Comparison of ENCODE assay signal across 1 cellular context in the genomic region with DNA sequence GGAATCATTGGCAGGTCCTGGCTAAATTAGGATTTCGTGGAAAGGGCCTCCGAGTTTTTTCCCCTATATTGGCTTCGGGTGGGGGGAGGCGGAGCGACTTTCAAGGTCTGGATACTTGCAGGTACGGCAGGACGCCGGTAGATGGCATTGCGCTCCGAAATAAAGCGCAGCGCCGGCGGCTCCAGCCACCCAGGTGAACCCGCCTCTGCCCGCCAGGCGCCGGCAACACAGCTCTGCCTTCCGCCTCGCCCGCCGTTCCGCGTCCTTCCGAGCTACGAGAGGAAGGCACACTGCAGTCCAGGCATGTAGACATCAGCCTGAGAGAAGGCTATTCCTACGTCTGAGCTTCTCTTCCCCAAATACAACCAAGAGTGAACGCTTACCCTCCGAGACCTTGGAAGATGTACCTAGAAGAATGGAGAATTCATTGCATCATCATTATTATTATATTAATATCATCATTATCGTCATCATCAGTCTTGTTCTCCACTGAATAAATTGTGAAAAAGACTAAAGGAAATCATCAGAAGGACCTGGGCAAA.
TF ChIP-seq lines count a peak whose summit lies in the region.

No MANE protein-coding gene starts in this region.

TF ChIP-seq in HepG2, 621 proteins besides CTCF, POLR2A, EP300 and RAD21 (continued from another document and continues in another):
- TF ChIP-seq MIXL1 (CRISPR knock-in tag; IDR thresholded peaks at IDR 0.05) (no peak), ZFX (CRISPR knock-in tag; IDR thresholded peaks at IDR 0.05; ENCODE audit: low read depth) (no peak), ZNF704 (CRISPR knock-in tag; IDR thresholded peaks at IDR 0.05; ENCODE audit: borderline replicate concordance) (no peak), ZNF451 (CRISPR knock-in tag; IDR thresholded peaks at IDR 0.05) (no peak), TCF12 (IDR thresholded peaks at IDR 0.05) (no peak), TCF12 (CRISPR knock-in tag; IDR thresholded peaks at IDR 0.05) (no peak), ZNF382 (CRISPR knock-in tag; IDR thresholded peaks at IDR 0.05; ENCODE audit: borderline replicate concordance) (no peak), ZNF337 (CRISPR knock-in tag; IDR thresholded peaks at IDR 0.05; ENCODE audit: borderline replicate concordance, low read depth) (no peak), DRAP1 (CRISPR knock-in tag; IDR thresholded peaks at IDR 0.05) (no peak), TCF7 (IDR thresholded peaks at IDR 0.05; ENCODE audit: low read depth) (no peak), FOXK1 (CRISPR knock-in tag; IDR thresholded peaks at IDR 0.05; ENCODE audit: borderline replicate concordance, low read depth) (no peak), TEAD3 (CRISPR knock-in tag; optimal IDR thresholded peaks at IDR 0.05; ENCODE audit: borderline replicate concordance) (peak; percentile 22), ZMAT3 (CRISPR knock-in tag; conservative IDR thresholded peaks at IDR 0.05) (no peak), CSRNP2 (CRISPR knock-in tag; conservative IDR thresholded peaks at IDR 0.05; ENCODE audit: low read depth) (no peak), ZNF772 (CRISPR knock-in tag; IDR thresholded peaks at IDR 0.05) (no peak), ZNF207 (IDR thresholded peaks at IDR 0.05; ENCODE audit: borderline replicate concordance) (no peak), ZZZ3 (CRISPR knock-in tag; IDR thresholded peaks at IDR 0.05; ENCODE audit: borderline replicate concordance) (no peak), AHDC1 (CRISPR knock-in tag; IDR thresholded peaks at IDR 0.05; ENCODE audit: borderline replicate concordance) (no peak), NBN (conservative IDR thresholded peaks at IDR 0.05) (no peak), HDAC6 (IDR thresholded peaks at IDR 0.05; ENCODE audit: low read depth, low read length) (no peak), PHB2 (IDR thresholded peaks at IDR 0.05; ENCODE audit: partially characterized antibody) (no peak), ATAD3A (CRISPR knock-in tag; IDR thresholded peaks at IDR 0.05) (no peak), ZNF326 (CRISPR knock-in tag; IDR thresholded peaks at IDR 0.05; ENCODE audit: borderline replicate concordance) (no peak), BHLHE40 (IDR thresholded peaks at IDR 0.05; ENCODE audit: low read length) (no peak), SIN3A (IDR thresholded peaks at IDR 0.05; ENCODE audit: borderline replicate concordance, low read depth, low read length) (no peak), MYNN (CRISPR knock-in tag; IDR thresholded peaks at IDR 0.05; ENCODE audit: low read depth) (no peak), AGO1 (IDR thresholded peaks at IDR 0.05; ENCODE audit: low read depth, low read length, poor library complexity, severe bottlenecking) (no peak), KLF11 (CRISPR knock-in tag; IDR thresholded peaks at IDR 0.05) (no peak), ELF3 (CRISPR knock-in tag; IDR thresholded peaks at IDR 0.05) (peak; percentile 53; the same call in 1 of the 2 replicates), ZMYM4 (CRISPR knock-in tag; IDR thresholded peaks at IDR 0.05) (0 out of 2 replicates have a peak, but pooled peaks have one; percentile 25), ZBTB20 (CRISPR knock-in tag; IDR thresholded peaks at IDR 0.05; ENCODE audit: borderline replicate concordance, low read depth) (no peak), ZNF605 (CRISPR knock-in tag; IDR thresholded peaks at IDR 0.05) (0 out of 2 replicates have a peak, but pooled peaks have one; percentile 45), POLR2G (IDR thresholded peaks at IDR 0.05; ENCODE audit: low read depth, low read length) (no peak), KDM2A (CRISPR knock-in tag; IDR thresholded peaks at IDR 0.05; ENCODE audit: borderline replicate concordance, low read depth) (peak; percentile 66; the same call in 1 of the 2 replicates), BRCA1 (CRISPR knock-in tag; IDR thresholded peaks at IDR 0.05) (no peak), ZNF768 (CRISPR knock-in tag; IDR thresholded peaks at IDR 0.05) (peak; percentile 50; the same call in 1 of the 2 replicates), CBX2 (IDR thresholded peaks at IDR 0.05; ENCODE audit: low read depth, low read length) (no peak), CBX2 (CRISPR knock-in tag; IDR thresholded peaks at IDR 0.05; ENCODE audit: low read depth) (peak; percentile 65; the same call in 1 of the 2 replicates), BCL3 (CRISPR knock-in tag; IDR thresholded peaks at IDR 0.05) (0 out of 2 replicates have a peak, but pooled peaks have one; percentile 46), HOXA5 (CRISPR knock-in tag; IDR thresholded peaks at IDR 0.05) (0 out of 2 replicates have a peak, but pooled peaks have one; percentile 27), TOE1 (CRISPR knock-in tag; IDR thresholded peaks at IDR 0.05) (no peak), RFX1 (IDR thresholded peaks at IDR 0.05) (no peak), KAT7 (CRISPR knock-in tag; IDR thresholded peaks at IDR 0.05; ENCODE audit: borderline replicate concordance) (no peak), ZGPAT (CRISPR knock-in tag; IDR thresholded peaks at IDR 0.05) (peak; percentile 42; the same call in 1 of the 2 replicates), POGK (CRISPR knock-in tag; conservative IDR thresholded peaks at IDR 0.05) (0 out of 2 replicates have a peak, but pooled peaks have one; percentile 38), POLR2AphosphoS2 (IDR thresholded peaks at IDR 0.05; ENCODE audit: low read depth, low read length) (no peak), ZNF138 (CRISPR knock-in tag; IDR thresholded peaks at IDR 0.05; ENCODE audit: low read depth) (no peak), ZNF572 (CRISPR knock-in tag; IDR thresholded peaks at IDR 0.05) (no peak), NFRKB (IDR thresholded peaks at IDR 0.05) (no peak), ZNF713 (CRISPR knock-in tag; IDR thresholded peaks at IDR 0.05) (no peak), ZNF816 (CRISPR knock-in tag; IDR thresholded peaks at IDR 0.05; ENCODE audit: borderline replicate concordance) (no peak)
- TF ChIP-seq, protein P1, sequence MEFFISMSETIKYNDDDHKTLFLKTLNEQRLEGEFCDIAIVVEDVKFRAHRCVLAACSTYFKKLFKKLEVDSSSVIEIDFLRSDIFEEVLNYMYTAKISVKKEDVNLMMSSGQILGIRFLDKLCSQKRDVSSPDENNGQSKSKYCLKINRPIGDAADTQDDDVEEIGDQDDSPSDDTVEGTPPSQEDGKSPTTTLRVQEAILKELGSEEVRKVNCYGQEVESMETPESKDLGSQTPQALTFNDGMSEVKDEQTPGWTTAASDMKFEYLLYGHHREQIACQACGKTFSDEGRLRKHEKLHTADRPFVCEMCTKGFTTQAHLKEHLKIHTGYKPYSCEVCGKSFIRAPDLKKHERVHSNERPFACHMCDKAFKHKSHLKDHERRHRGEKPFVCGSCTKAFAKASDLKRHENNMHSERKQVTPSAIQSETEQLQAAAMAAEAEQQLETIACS (CRISPR knock-in tag; IDR thresholded peaks at IDR 0.05): no peak
- TF ChIP-seq, protein P2, sequence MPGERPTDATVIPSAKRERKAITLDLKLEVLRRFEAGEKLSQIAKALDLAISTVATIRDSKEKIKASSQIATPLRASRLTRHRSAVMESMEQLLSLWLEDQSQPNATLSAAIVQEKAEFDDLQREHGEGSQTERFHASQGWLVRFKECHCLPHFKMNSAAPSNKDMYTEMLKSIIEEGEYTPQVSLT (CRISPR knock-in tag; IDR thresholded peaks at IDR 0.05; ENCODE audit: borderline replicate concordance, low read depth): no peak
